In the genomic region with DNA sequence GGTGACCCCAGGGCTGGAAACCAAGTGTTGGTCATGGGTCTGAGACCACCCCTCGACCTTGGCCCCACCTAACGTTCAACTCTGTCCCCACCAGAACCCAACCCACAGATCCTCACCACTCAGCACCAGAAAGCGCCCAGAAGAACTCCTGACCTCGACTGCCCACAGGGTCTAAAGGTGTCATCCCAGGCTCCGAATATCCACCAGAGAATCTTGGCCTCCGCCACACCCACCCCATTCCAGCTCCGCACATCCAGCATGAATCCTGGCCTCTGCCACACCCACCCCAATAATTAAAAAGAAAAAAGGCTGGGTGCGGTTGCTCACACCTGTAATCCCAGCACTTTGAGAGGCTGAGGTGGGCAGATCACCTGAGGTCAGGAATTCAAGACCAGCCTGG, we compare ENCODE assay signal across 8 cellular contexts. TPM values are rescaled to one million over a fixed set of nuclear protein-coding genes. Genes with fewer than 3 reads are reported as not detected.
A peak's percentile ranks its signal among the peaks of the same experiment; 100 is the strongest.
DNase-seq lines count a peak whose midpoint lies in the region; ATAC-seq and TF ChIP-seq lines count a peak whose summit lies in the region.

No MANE protein-coding gene starts in this region.

- peaks cover 27 to 59% (median 55%) of the 10 kb centered on the region in 4 donors for H3K4me1 Mint-ChIP-seq in naive thymus-derived CD8-positive, alpha-beta T cell

- peak overlapping the region; percentile 77 for H3K4me3 ChIP-seq in AG09309 (ENCODE audit: control insufficient read depth, low read depth, low read length)
- H3K4me3 ChIP-seq in Loucy (ENCODE audit: low read length, poor library complexity, severe bottlenecking), result peak overlapping the region; percentile 81
- peak overlapping the region; percentile 84 for H3K4me3 ChIP-seq in coronary artery

- H3K9me2 ChIP-seq in Loucy (replicated peaks; ENCODE audit: low read depth, low read length), result no peaks in the 10 kb centered on the region

- POLR2A ChIA-PET in naive thymus-derived CD8-positive, alpha-beta T cell (lab: Charles Lee), result interaction anchor here (0.9 to 7.3 kb wide), 6 partner anchors 13 to 54 kb away, joined by 4 to 134 read pairs (median 20); a partner anchor contains a TSS

- H3K79me2 ChIP-seq in Loucy (ENCODE audit: insufficient read depth, low read length), result peaks cover 55% of the 10 kb centered on the region

- H3K27ac ChIP-seq in coronary artery, result peak overlapping the region in 1 of 2 donors; percentile 53

- H2AFZ ChIP-seq in Loucy (ENCODE audit: low read length), result no peak overlapping the region

- H3F3A ChIP-seq in Loucy (ENCODE audit: low read depth), result no peaks in the 10 kb centered on the region

- peak overlapping the region; percentile 74 for H3K4me2 ChIP-seq in Loucy (ENCODE audit: low read depth, low read length, poor library complexity, severe bottlenecking)

- peak overlapping the region; percentile 77 for H3K9ac ChIP-seq in Loucy (ENCODE audit: low read depth, low read length, poor library complexity, severe bottlenecking)

- H3K36me3 ChIP-seq in Loucy (ENCODE audit: insufficient read depth, low read length), result no peaks in the 10 kb centered on the region

- peak overlapping the region; percentile 91 to 100 (median 100) for H3K4me3 Mint-ChIP-seq in naive thymus-derived CD8-positive, alpha-beta T cell

- no peaks in the 10 kb centered on the region for H3K27me3 ChIP-seq in Loucy (ENCODE audit: insufficient read depth, low read length, poor library complexity, severe bottlenecking)

- H3K27me3 Mint-ChIP-seq in naive thymus-derived CD8-positive, alpha-beta T cell, result no peaks in the 10 kb centered on the region

- H3K36me3 Mint-ChIP-seq in naive thymus-derived CD8-positive, alpha-beta T cell, result peaks cover 0 to 10% (median under 1%) of the 10 kb centered on the region in 3 donors

- TF ChIP-seq CTCF in AG09309 (IDR thresholded peaks at IDR 0.05; ENCODE audit: control insufficient read depth, insufficient read depth, low read depth, low read length, missing control alignments) (no peak), Loucy (conservative IDR thresholded peaks at IDR 0.05; ENCODE audit: low read length) (no peak), coronary artery (IDR thresholded peaks at IDR 0.05) (no peak), omental fat pad (IDR thresholded peaks at IDR 0.05) (no peak)

- H3K9me3 Mint-ChIP-seq in naive thymus-derived CD8-positive, alpha-beta T cell, result no peaks in the 10 kb centered on the region

- peak overlapping the region; percentile 94 to 100 (median 99) for H3K27ac Mint-ChIP-seq in naive thymus-derived CD8-positive, alpha-beta T cell

- DNase-seq in AG09309 (ENCODE audit: low read depth) (no peak), coronary artery (ENCODE audit: low spot score) (no peak), GDM1 (lab: John Stamatoyannopoulos, UW) (no peak), GOT3 (lab: John Stamatoyannopoulos, UW) (no peak), omental fat pad (ENCODE audit: low spot score) (no peak), NCI-H526 (lab: John Stamatoyannopoulos, UW) (no peak)
- no peak for DNase-seq in naive thymus-derived CD8-positive, alpha-beta T cell

- H3K4me1 ChIP-seq in Loucy (ENCODE audit: insufficient read depth, low read length, poor library complexity, severe bottlenecking), result peaks cover 39% of the 10 kb centered on the region

- ATAC-seq in naive thymus-derived CD8-positive, alpha-beta T cell, result no peak
- ATAC-seq in omental fat pad (ENCODE audit: low FRiP score), result no peak

- no peaks in the 10 kb centered on the region for H3K9me3 ChIP-seq in Loucy (ENCODE audit: insufficient read depth, low read depth, low read length)

- H4K20me1 ChIP-seq in Loucy (ENCODE audit: insufficient read depth, low read length, poor library complexity, severe bottlenecking), result peaks cover 42% of the 10 kb centered on the region

RNA-seq across cellular contexts. Expression of a gene that starts 1.3 kb away (rescaled TPM):
- 100 to 1,000 TPM; 175 to 185 TPM for total RNA-seq in naive thymus-derived CD8-positive, alpha-beta T cell
- 10 to 100 TPM; 39.4 to 61.2 (median 41.6) TPM for polyA plus RNA-seq in naive thymus-derived CD8-positive, alpha-beta T cell
- 10 to 100 TPM; 32.7 to 47.8 (median 39.7) TPM for total RNA-seq in omental fat pad

RNA-seq across cellular contexts. Expression of a gene that starts 25.7 kb away (rescaled TPM):
- total RNA-seq in naive thymus-derived CD8-positive, alpha-beta T cell, result 10 to 100 TPM; 51.2 to 57.2 TPM
- polyA plus RNA-seq in naive thymus-derived CD8-positive, alpha-beta T cell, result 10 to 100 TPM; 23.0 to 24.6 (median 23.3) TPM
- total RNA-seq in omental fat pad, result 10 to 100 TPM; 21.3 to 31.2 (median 24.5) TPM
